ENCODE assay signal across 8 cellular contexts in the genomic region with DNA sequence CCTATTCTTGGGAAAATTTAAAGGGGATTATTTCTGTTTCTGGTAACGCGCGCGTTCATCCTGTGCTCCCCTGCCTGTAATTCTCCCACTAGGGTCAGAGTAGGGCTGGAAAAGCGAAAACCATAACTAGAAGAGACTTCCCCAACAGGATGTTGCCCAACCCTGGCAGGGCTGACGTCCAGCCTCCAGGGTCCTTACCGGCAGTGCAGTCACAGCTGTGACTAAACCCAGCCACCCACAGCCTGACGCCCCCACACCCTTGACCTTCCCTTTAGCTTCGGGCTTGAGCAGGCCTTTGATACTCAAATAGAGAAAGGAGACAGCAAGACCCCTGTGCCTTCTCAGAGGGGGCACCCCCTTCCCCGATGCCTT. TPM values are rescaled to one million over a fixed set of nuclear protein-coding genes. Genes with fewer than 3 reads are reported as not detected.
A peak's percentile ranks its signal among the peaks of the same experiment; 100 is the strongest.
DNase-seq lines count a peak whose midpoint lies in the region; ATAC-seq, FAIRE-seq and TF ChIP-seq lines count a peak whose summit lies in the region.
"Not testable (repeated sequence)": the region's sequence is repeated elsewhere in the genome, so short reads cannot be mapped to it uniquely, and the experiment has no call there.
"Had no signal": no experiment of that assay in that cellular context is flagged by ENCODE, and none has a peak within 500 bp of the region (broad histone marks: within the 10 kb centered on the region; RNA-seq: fewer than 3 reads in every experiment).

No MANE protein-coding gene starts in this region.

- FAIRE-seq in HepG2 (lab: Jason Lieb, UNC): not testable (repeated sequence)

- not testable (repeated sequence) for H3K27me3 Mint-ChIP-seq in activated T-cell treated with anti-CD3 and anti-CD28 coated beads, Interleukin-2, amount 50 U/mL, for 72 hours (ENCODE audit: low read depth)

- H2AFZ ChIP-seq in HepG2 (ENCODE audit: low read length): not testable (repeated sequence)

- TF ChIP-seq POLR2A in erythroblast (IDR thresholded peaks at IDR 0.05; ENCODE audit: low read length): peak; percentile 48
- TF ChIP-seq POLR2A in HepG2 (IDR thresholded peaks at IDR 0.05; ENCODE audit: insufficient read depth in 1 of 2, low read depth in 2 of 2, low read length in 2 of 2); sigmoid colon (IDR thresholded peaks at IDR 0.05): not testable (repeated sequence)

- 45% methylated on average over 7 of the region's 10 CpGs for whole genome bisulfite sequencing in HepG2 (ENCODE audit: low lambda C conversion rate)
- 41 to 58% methylated on average over 9 of the region's 10 CpGs for WGBS in sigmoid colon, 2 donors

- not testable (repeated sequence) for TF ChIP-seq RAD21 in HepG2 (CRISPR knock-in tag; IDR thresholded peaks at IDR 0.05)

- H3K4me2 ChIP-seq in HepG2 (ENCODE audit: low read depth, low read length): not testable (repeated sequence)

- DNase-seq in RKO (ENCODE audit: low spot score) (peak; percentile 32), erythroblast (lab: John Stamatoyannopoulos, UW) (peak; percentile 18), sigmoid colon (peak; percentile 72)
- peak; percentile 57 to 60 for DNase-seq in activated T-cell treated with anti-CD3 and anti-CD28 coated beads, Interleukin-2, amount 50 U/mL, for 72 hours
- not testable (repeated sequence) for DNase-seq in HepG2 (ENCODE audit: low spot score)

- in situ Hi-C loops in HepG2 (cut with HindIII; ENCODE audit: extremely low pct_ligation_motif_present, low pct_unique_long_range_greater_than_20kb): loop anchor here (10.0 kb wide), 1 partner anchor 110 kb away; no protein-coding TSS in a partner anchor

- intact Hi-C loops in HepG2 (cut with micrococcal nuclease; ENCODE audit: unreplicated experiment); sigmoid colon (cut with DNase I): not testable (repeated sequence)

- not testable (repeated sequence) for H3K4me3 ChIP-seq in HepG2 (replicated peaks in 1 of 3; ENCODE audit: insufficient read depth in 1 of 3, low read depth in 2 of 3, low read length in 3 of 3); sigmoid colon

- H3K27ac Mint-ChIP-seq in activated T-cell treated with anti-CD3 and anti-CD28 coated beads, Interleukin-2, amount 50 U/mL, for 72 hours: peak overlapping the region; percentile 8

- TF ChIP-seq EP300 in HepG2 (IDR thresholded peaks at IDR 0.05; ENCODE audit: low read depth in 2 of 2, low read length in 2 of 2); HepG2 (CRISPR knock-in tag; IDR thresholded peaks at IDR 0.05; ENCODE audit: borderline replicate concordance); sigmoid colon (IDR thresholded peaks at IDR 0.05): not testable (repeated sequence)

- not testable (repeated sequence) for H3K9ac ChIP-seq in HepG2 (ENCODE audit: insufficient read depth, low read depth, low read length)

- not testable (repeated sequence) for H3K9me3 Mint-ChIP-seq in activated T-cell treated with anti-CD3 and anti-CD28 coated beads, Interleukin-2, amount 50 U/mL, for 72 hours

- H3K27ac ChIP-seq in HepG2 (ENCODE audit: extremely low read length, insufficient read depth, low read length): not testable (repeated sequence)
- peak overlapping the region in 1 of 4 donors; percentile 25 for H3K27ac ChIP-seq in sigmoid colon

- not testable (repeated sequence) for BruUV-seq in HepG2 (replicated peaks; lab: Mats Ljungman, UMichigan)

- H3K79me2 ChIP-seq in HepG2 (ENCODE audit: insufficient read depth, low read length): not testable (repeated sequence)

- ATAC-seq in GM18511 (IDR thresholded peaks at IDR 0.05; ENCODE audit: unreplicated experiment): peak; percentile 56
- ATAC-seq in HG03571 (IDR thresholded peaks at IDR 0.05; ENCODE audit: unreplicated experiment): peak; percentile 44
- peak; percentile 85 to 92 for ATAC-seq in activated T-cell treated with anti-CD3 and anti-CD28 coated beads, Interleukin-2, amount 50 U/mL, for 72 hours (replicated peaks in 1 of 2)
- ATAC-seq in HepG2: not testable (repeated sequence)

- H3K4me3 Mint-ChIP-seq in activated T-cell treated with anti-CD3 and anti-CD28 coated beads, Interleukin-2, amount 50 U/mL, for 72 hours: peak overlapping the region; percentile 7 to 51

- H3K4me1 Mint-ChIP-seq in activated T-cell treated with anti-CD3 and anti-CD28 coated beads, Interleukin-2, amount 50 U/mL, for 72 hours (ENCODE audit: low read depth): peaks cover 25% of the 10 kb centered on the region

- POLR2A ChIA-PET in HepG2 (lab: Yijun Ruan, JAX): not testable (repeated sequence)

- CTCF ChIA-PET in HepG2 (lab: Yijun Ruan, JAX; ENCODE audit: low intra/inter-chr PET ratio, low total read pairs): not testable (repeated sequence)

- not testable (repeated sequence) for H3K9me3 ChIP-seq in HepG2 (ENCODE audit: low read length); sigmoid colon

- not testable (repeated sequence) for H3K27me3 ChIP-seq in HepG2 (ENCODE audit: control insufficient read depth in 1 of 2, insufficient read depth in 2 of 2, low read length in 2 of 2)
- peaks cover 4 to 18% (median 6%) of the 10 kb centered on the region in 3 donors for H3K27me3 ChIP-seq in sigmoid colon

- not testable (repeated sequence) for H3K36me3 ChIP-seq in HepG2 (replicated peaks in 1 of 2; ENCODE audit: control insufficient read depth in 1 of 2, insufficient read depth in 2 of 2, low read length in 2 of 2); sigmoid colon

- H3K36me3 Mint-ChIP-seq in activated T-cell treated with anti-CD3 and anti-CD28 coated beads, Interleukin-2, amount 50 U/mL, for 72 hours (ENCODE audit: insufficient read depth in 2 of 2): not testable (repeated sequence)

- H3K4me1 ChIP-seq in HepG2 (ENCODE audit: insufficient read depth, low read length); sigmoid colon: not testable (repeated sequence)

- not testable (repeated sequence) for H4K20me1 ChIP-seq in HepG2 (ENCODE audit: insufficient read depth, low read length)

- not testable (repeated sequence) for TF ChIP-seq CTCF in HepG2 (CRISPR knock-in tag; IDR thresholded peaks at IDR 0.05); sigmoid colon (IDR thresholded peaks at IDR 0.05)

RNA-seq across cellular contexts. Expression of a gene that starts 6.4 kb away (rescaled TPM):
- 1 to 10 TPM in 1 of 2 donors, under 1 TPM in 1; 0.72 to 3.1 TPM for total RNA-seq in activated T-cell treated with anti-CD3 and anti-CD28 coated beads, Interleukin-2, amount 50 U/mL, for 72 hours
- 0.04 TPM in 1 of 2 replicates, not detected in the other for total RNA-seq in HepG2 (2016; rRNA removed; fragmentation: Illumina TruSeq; extraction: Trizol)
- not detected in 2 replicates for total RNA-seq in HepG2 (2016; cell fraction: cytosol; rRNA removed; fragmentation: Illumina TruSeq; extraction: Trizol; ENCODE audit: low read depth)
- total RNA-seq in HepG2 (2016; cell fraction: insoluble cytoplasmic fraction; rRNA removed; fragmentation: Illumina TruSeq; extraction: Trizol): not detected in 2 replicates
- total RNA-seq in HepG2 (2016; cell fraction: membrane; rRNA removed; fragmentation: Illumina TruSeq; extraction: Trizol): not detected in 2 replicates
- not detected in 2 replicates for total RNA-seq in HepG2 (2016; cell fraction: nucleus; rRNA removed; fragmentation: Illumina TruSeq; extraction: Trizol)
- 0.03 TPM in 1 of 2 replicates, not detected in the other for polyA plus RNA-seq in HepG2 (2011; rRNA removed)
- polyA plus RNA-seq in HepG2 (2011; cell fraction: cytosol; rRNA removed): 0.03 TPM in 1 of 2 replicates, not detected in the other
- 0.16 TPM in 1 of 2 replicates, not detected in the other for polyA plus RNA-seq in HepG2 (2011; cell fraction: nucleus; rRNA removed)
- not detected in 2 replicates for polyA plus RNA-seq in HepG2 (2012)
- polyA plus RNA-seq in HepG2 (2016; cell fraction: cytosol; fragmentation: Illumina TruSeq; extraction: Trizol; ENCODE audit: low read depth): not detected in 2 replicates
- polyA plus RNA-seq in HepG2 (2016; cell fraction: insoluble cytoplasmic fraction; fragmentation: Illumina TruSeq; extraction: Trizol; ENCODE audit: low read depth): not detected in 2 replicates
- polyA plus RNA-seq in HepG2 (2016; cell fraction: membrane; fragmentation: Illumina TruSeq; extraction: Trizol; ENCODE audit: low read depth): not detected in 2 replicates
- polyA plus RNA-seq in HepG2 (2016; cell fraction: nucleus; fragmentation: Illumina TruSeq; extraction: Trizol; ENCODE audit: insufficient read depth, low read depth): 0.11 and 0.41 TPM in 2 replicates
- 0.40 and 20.8 TPM in 2 replicates for polyA minus RNA-seq in HepG2 (2011; rRNA and poly(A)+ RNA removed; ENCODE audit: low replicate concordance)
- not detected in 2 replicates for polyA minus RNA-seq in HepG2 (2011; cell fraction: cytosol; rRNA and poly(A)+ RNA removed)
- not detected in 2 replicates for polyA minus RNA-seq in HepG2 (2011; cell fraction: nucleus; rRNA and poly(A)+ RNA removed)
- 1 to 10 TPM in 2 of 4 donors, under 1 TPM in 2; 0.49 to 2.0 (median 1.2) TPM for total RNA-seq in sigmoid colon
- 1 to 10 TPM; 1.8 to 3.6 (median 2.8) TPM for polyA plus RNA-seq in sigmoid colon

RNA-seq across cellular contexts. Expression of a gene that starts 50.3 kb away (rescaled TPM):
- total RNA-seq in activated T-cell treated with anti-CD3 and anti-CD28 coated beads, Interleukin-2, amount 50 U/mL, for 72 hours: not detected
- not detected in 2 replicates for total RNA-seq in HepG2 (2016; rRNA removed; fragmentation: Illumina TruSeq; extraction: Trizol)
- total RNA-seq in HepG2 (2016; cell fraction: cytosol; rRNA removed; fragmentation: Illumina TruSeq; extraction: Trizol; ENCODE audit: low read depth): not detected in 2 replicates
- not detected in 2 replicates for total RNA-seq in HepG2 (2016; cell fraction: insoluble cytoplasmic fraction; rRNA removed; fragmentation: Illumina TruSeq; extraction: Trizol)
- total RNA-seq in HepG2 (2016; cell fraction: membrane; rRNA removed; fragmentation: Illumina TruSeq; extraction: Trizol): not detected in 2 replicates
- total RNA-seq in HepG2 (2016; cell fraction: nucleus; rRNA removed; fragmentation: Illumina TruSeq; extraction: Trizol): not detected in 2 replicates
- polyA plus RNA-seq in HepG2 (2011; rRNA removed): not detected in 2 replicates
- not detected in 2 replicates for polyA plus RNA-seq in HepG2 (2011; cell fraction: cytosol; rRNA removed)
- not detected in 2 replicates for polyA plus RNA-seq in HepG2 (2011; cell fraction: nucleus; rRNA removed)
- polyA plus RNA-seq in HepG2 (2012): not detected in 2 replicates
- polyA plus RNA-seq in HepG2 (2016; cell fraction: cytosol; fragmentation: Illumina TruSeq; extraction: Trizol; ENCODE audit: low read depth): not detected in 2 replicates
- not detected in 2 replicates for polyA plus RNA-seq in HepG2 (2016; cell fraction: insoluble cytoplasmic fraction; fragmentation: Illumina TruSeq; extraction: Trizol; ENCODE audit: low read depth)
- polyA plus RNA-seq in HepG2 (2016; cell fraction: membrane; fragmentation: Illumina TruSeq; extraction: Trizol; ENCODE audit: low read depth): not detected in 2 replicates
- polyA plus RNA-seq in HepG2 (2016; cell fraction: nucleus; fragmentation: Illumina TruSeq; extraction: Trizol; ENCODE audit: insufficient read depth, low read depth): not detected in 2 replicates
- polyA minus RNA-seq in HepG2 (2011; rRNA and poly(A)+ RNA removed; ENCODE audit: low replicate concordance): not detected in 2 replicates
- polyA minus RNA-seq in HepG2 (2011; cell fraction: cytosol; rRNA and poly(A)+ RNA removed): not detected in 2 replicates
- polyA minus RNA-seq in HepG2 (2011; cell fraction: nucleus; rRNA and poly(A)+ RNA removed): not detected in 2 replicates
- not detected for total RNA-seq in sigmoid colon
- polyA plus RNA-seq in sigmoid colon: not detected
- total RNA-seq: skeletal muscle tissue had no signal

RNA-seq across cellular contexts. Expression of a gene that starts 50.3 kb away (rescaled TPM):
- total RNA-seq in activated T-cell treated with anti-CD3 and anti-CD28 coated beads, Interleukin-2, amount 50 U/mL, for 72 hours: not detected
- total RNA-seq in HepG2 (2016; rRNA removed; fragmentation: Illumina TruSeq; extraction: Trizol) (not detected in 2 replicates), sigmoid colon (under 1 TPM in 2 of 4 donors, not detected in 2; under 0.01 TPM)
- total RNA-seq in HepG2 (2016; cell fraction: cytosol; rRNA removed; fragmentation: Illumina TruSeq; extraction: Trizol; ENCODE audit: low read depth): not detected in 2 replicates
- total RNA-seq in HepG2 (2016; cell fraction: insoluble cytoplasmic fraction; rRNA removed; fragmentation: Illumina TruSeq; extraction: Trizol): not detected in 2 replicates
- total RNA-seq in HepG2 (2016; cell fraction: membrane; rRNA removed; fragmentation: Illumina TruSeq; extraction: Trizol): not detected in 2 replicates
- not detected in 2 replicates for total RNA-seq in HepG2 (2016; cell fraction: nucleus; rRNA removed; fragmentation: Illumina TruSeq; extraction: Trizol)
- polyA plus RNA-seq in HepG2 (2011; rRNA removed) (not detected in 2 replicates), sigmoid colon (under 1 TPM in 1 of 3 donors, not detected in 2; under 0.01 TPM)
- not detected in 2 replicates for polyA plus RNA-seq in HepG2 (2011; cell fraction: cytosol; rRNA removed)
- not detected in 2 replicates for polyA plus RNA-seq in HepG2 (2011; cell fraction: nucleus; rRNA removed)
- polyA plus RNA-seq in HepG2 (2012): 0.07 and 0.11 TPM in 2 replicates
- not detected in 2 replicates for polyA plus RNA-seq in HepG2 (2016; cell fraction: cytosol; fragmentation: Illumina TruSeq; extraction: Trizol; ENCODE audit: low read depth)
- polyA plus RNA-seq in HepG2 (2016; cell fraction: insoluble cytoplasmic fraction; fragmentation: Illumina TruSeq; extraction: Trizol; ENCODE audit: low read depth): not detected in 2 replicates
- not detected in 2 replicates for polyA plus RNA-seq in HepG2 (2016; cell fraction: membrane; fragmentation: Illumina TruSeq; extraction: Trizol; ENCODE audit: low read depth)
- polyA plus RNA-seq in HepG2 (2016; cell fraction: nucleus; fragmentation: Illumina TruSeq; extraction: Trizol; ENCODE audit: insufficient read depth, low read depth): not detected in 2 replicates
- polyA minus RNA-seq in HepG2 (2011; rRNA and poly(A)+ RNA removed; ENCODE audit: low replicate concordance): not detected in 2 replicates
- polyA minus RNA-seq in HepG2 (2011; cell fraction: cytosol; rRNA and poly(A)+ RNA removed): not detected in 2 replicates
- polyA minus RNA-seq in HepG2 (2011; cell fraction: nucleus; rRNA and poly(A)+ RNA removed): not detected in 2 replicates
- total RNA-seq: skeletal muscle tissue had no signal
